14 cellular contexts compared by ENCODE assay signal in the genomic region with DNA sequence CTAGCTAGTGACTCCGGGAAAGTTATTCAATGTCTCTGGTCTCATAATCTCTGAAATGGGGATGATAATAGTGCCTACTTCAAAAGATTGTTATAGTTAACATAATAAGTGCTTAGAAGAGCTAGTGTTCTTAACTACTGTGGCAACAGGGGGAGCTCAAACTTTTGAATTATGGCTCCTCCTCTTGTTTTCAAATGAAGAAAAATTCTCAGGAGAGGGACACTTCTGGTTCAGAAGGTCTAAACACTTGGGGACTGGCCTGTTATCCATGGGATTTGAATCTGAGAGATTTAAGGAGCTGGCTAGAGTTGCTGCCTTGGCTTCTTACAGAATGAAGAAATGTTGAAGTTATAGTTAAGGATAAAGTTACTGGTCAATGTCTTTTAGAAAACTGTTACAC.
A peak's percentile ranks its signal among the peaks of the same experiment; 100 is the strongest.
DNase-seq lines count a peak whose midpoint lies in the region; ATAC-seq, FAIRE-seq and TF ChIP-seq lines count a peak whose summit lies in the region.
"Had no signal": no experiment of that assay in that cellular context is flagged by ENCODE, and none has a peak within 500 bp of the region (broad histone marks: within the 10 kb centered on the region; RNA-seq: fewer than 3 reads in every experiment).

No MANE protein-coding gene starts in this region.

- TF ChIP-seq CTCF in astrocyte (IDR thresholded peaks at IDR 0.05; ENCODE audit: insufficient read depth, low read depth, low read length) (no peak), right atrium auricular region (IDR thresholded peaks at IDR 0.05) (peak in 1 of 2 donors; percentile 36), suprapubic skin (IDR thresholded peaks at IDR 0.05) (no peak), WERI-Rb-1 (IDR thresholded peaks at IDR 0.05; ENCODE audit: low read depth, low read length) (no peak)

- no peak overlapping the region for H3K4me3 Mint-ChIP-seq in activated T-cell treated with anti-CD3 and anti-CD28 coated beads, Interleukin-2, amount 50 U/mL, for 72 hours
- no peak overlapping the region for H3K4me3 Mint-ChIP-seq in astrocyte (ENCODE audit: unreplicated experiment)

- ATAC-seq in activated T-cell treated with anti-CD3 and anti-CD28 coated beads, Interleukin-2, amount 50 U/mL, for 72 hours (replicated peaks in 1 of 2) = no peak
- ATAC-seq: activated CD4-positive, CD25-positive, alpha-beta regulatory T cell treated with anti-CD3 and anti-CD28 coated beads, Interleukin-2, amount 50 U/mL, for 24 hours had no signal

- H3K36me3 Mint-ChIP-seq in activated T-cell treated with anti-CD3 and anti-CD28 coated beads, Interleukin-2, amount 50 U/mL, for 72 hours (ENCODE audit: insufficient read depth in 2 of 2) = peaks cover 5 to 16% of the 10 kb centered on the region in 2 donors
- H3K36me3 Mint-ChIP-seq in astrocyte (ENCODE audit: low read depth, unreplicated experiment) = peaks cover 36% of the 10 kb centered on the region

- H3K9me3 Mint-ChIP-seq in activated T-cell treated with anti-CD3 and anti-CD28 coated beads, Interleukin-2, amount 50 U/mL, for 72 hours = no peaks in the 10 kb centered on the region
- no peaks in the 10 kb centered on the region for H3K9me3 Mint-ChIP-seq in astrocyte (ENCODE audit: unreplicated experiment)

- H4K20me1 ChIP-seq in astrocyte (ENCODE audit: insufficient read depth, low read length) = no peaks in the 10 kb centered on the region

- H3K4me3 ChIP-seq in astrocyte (ENCODE audit: insufficient read depth, low read depth, low read length) (no peak overlapping the region), right atrium auricular region (no peak overlapping the region), suprapubic skin (no peak overlapping the region), WERI-Rb-1 (ENCODE audit: low read depth, low read length) (no peak overlapping the region)

- peaks cover 72% of the 10 kb centered on the region for H3K4me1 Mint-ChIP-seq in activated T-cell treated with anti-CD3 and anti-CD28 coated beads, Interleukin-2, amount 50 U/mL, for 72 hours (ENCODE audit: low read depth)
- peaks cover 76% of the 10 kb centered on the region for H3K4me1 Mint-ChIP-seq in astrocyte (ENCODE audit: low read depth, unreplicated experiment)

- H2AFZ ChIP-seq in astrocyte (ENCODE audit: low read depth, low read length) = no peak overlapping the region

- 85% methylated on average over 1 of the region's 1 CpG for WGBS in suprapubic skin

- H3K27ac ChIP-seq in astrocyte (ENCODE audit: low read depth, low read length) (no peak overlapping the region), right atrium auricular region (peak overlapping the region; percentile 40 to 61), suprapubic skin (peak overlapping the region; percentile 76), WERI-Rb-1 (no peak overlapping the region)

- no peak for TF ChIP-seq EP300 in suprapubic skin (IDR thresholded peaks at IDR 0.05)

- no peak overlapping the region for H3K9ac ChIP-seq in astrocyte (ENCODE audit: low read length)

- TF ChIP-seq POLR2A in suprapubic skin (IDR thresholded peaks at IDR 0.05) = no peak

- no peaks in the 10 kb centered on the region for H3K9me3 ChIP-seq in astrocyte (ENCODE audit: insufficient read depth, low read depth, low read length)
- no peaks in the 10 kb centered on the region for H3K9me3 ChIP-seq in right atrium auricular region
- no peaks in the 10 kb centered on the region for H3K9me3 ChIP-seq in suprapubic skin
- H3K9me3 ChIP-seq in WERI-Rb-1 (ENCODE audit: severe bottlenecking) = no peaks in the 10 kb centered on the region

- no peak overlapping the region for H3K4me2 ChIP-seq in astrocyte (ENCODE audit: low read length)

- no peaks in the 10 kb centered on the region for H3K27me3 Mint-ChIP-seq in activated T-cell treated with anti-CD3 and anti-CD28 coated beads, Interleukin-2, amount 50 U/mL, for 72 hours (ENCODE audit: low read depth)
- no peaks in the 10 kb centered on the region for H3K27me3 Mint-ChIP-seq in astrocyte (ENCODE audit: low read depth, unreplicated experiment)

- H3K27me3 ChIP-seq in astrocyte (ENCODE audit: insufficient read depth, low read length) = no peaks in the 10 kb centered on the region
- H3K27me3 ChIP-seq in right atrium auricular region = no peaks in the 10 kb centered on the region
- no peaks in the 10 kb centered on the region for H3K27me3 ChIP-seq in suprapubic skin
- no peaks in the 10 kb centered on the region for H3K27me3 ChIP-seq in WERI-Rb-1 (ENCODE audit: insufficient read depth, low read depth, severe bottlenecking)

- no peak for DNase-seq in activated T-cell treated with anti-CD3 and anti-CD28 coated beads, Interleukin-2, amount 50 U/mL, for 72 hours
- no peak for DNase-seq in activated T-cell treated with anti-CD3 and anti-CD28 coated beads for 4 hours
- DNase-seq in astrocyte (ENCODE audit: low read depth) = no peak
- DNase-seq in right atrium auricular region (ENCODE audit: low spot score) = no peak
- no peak for DNase-seq in suprapubic skin (ENCODE audit: low spot score in 2 of 2)
- DNase-seq in SHP77 (lab: John Stamatoyannopoulos, UW) = no peak
- no peak for DNase-seq in WERI-Rb-1
- no peak for DNase-seq in activated CD4-positive, alpha-beta T cell treated with anti-CD3 and anti-CD28 coated beads, Interleukin-2, amount 50 U/mL, for 48 hours
- DNase-seq: GF-D8, KBM-7, left cardiac atrium, NCI-H2171 treated with DMSO at 0.1 percent for 48 hours, RPMI8226 had no signal

- peaks cover 5% of the 10 kb centered on the region for H3K79me2 ChIP-seq in astrocyte (ENCODE audit: insufficient read depth, low read length)

- H3K36me3 ChIP-seq in astrocyte (ENCODE audit: insufficient read depth, low read length) (peaks cover 25% of the 10 kb centered on the region), right atrium auricular region (peaks cover under 1% of the 10 kb centered on the region), suprapubic skin (peaks cover 13% of the 10 kb centered on the region), WERI-Rb-1 (no peaks in the 10 kb centered on the region)

- peak overlapping the region; percentile 86 for H3K27ac Mint-ChIP-seq in activated T-cell treated with anti-CD3 and anti-CD28 coated beads, Interleukin-2, amount 50 U/mL, for 72 hours
- peak overlapping the region; percentile 87 for H3K27ac Mint-ChIP-seq in astrocyte (ENCODE audit: unreplicated experiment)

- no peak for FAIRE-seq in astrocyte (lab: Jason Lieb, UNC)

- H3K4me1 ChIP-seq in astrocyte (ENCODE audit: insufficient read depth, low read length) = peaks cover 30% of the 10 kb centered on the region
- H3K4me1 ChIP-seq in right atrium auricular region = peaks cover 0 to 95% of the 10 kb centered on the region in 2 donors
- H3K4me1 ChIP-seq in suprapubic skin = peaks cover 54% of the 10 kb centered on the region

Comparison
In these comparisons a context has a peak if more than half of its experiments do, and no peak if none do; other contexts are left out.
1. H3K27ac ChIP-seq: peak in right atrium auricular region (2 of 2) and suprapubic skin (single experiment); none in astrocyte (single experiment) and WERI-Rb-1 (single experiment).